In genomic region chr15:64044315-64045105, GRCh38 we compare ENCODE assay signal across 9 cellular contexts. TPM values are rescaled to one million over a fixed set of nuclear protein-coding genes. Genes with fewer than 3 reads are reported as not detected.
DNase-seq lines count a peak whose midpoint lies in the region; ATAC-seq and TF ChIP-seq lines count a peak whose summit lies in the region.
"Had no signal": no experiment of that assay in that cellular context is flagged by ENCODE, and none has a peak within 500 bp of the region (broad histone marks: within the 10 kb centered on the region; RNA-seq: fewer than 3 reads in every experiment).

No MANE protein-coding gene starts in this region.

- no peaks in the 10 kb centered on the region for H3K9me3 Mint-ChIP-seq in effector memory CD8-positive, alpha-beta T cell

- ATAC-seq in HG03354 (IDR thresholded peaks at IDR 0.05; ENCODE audit: poor library complexity, severe bottlenecking, unreplicated experiment) = peak; percentile 69
- no peak for ATAC-seq in effector memory CD8-positive, alpha-beta T cell (replicated peaks)

- peaks cover 5 to 13% of the 10 kb centered on the region in 2 donors for H3K4me1 Mint-ChIP-seq in effector memory CD8-positive, alpha-beta T cell (ENCODE audit: low read depth in 2 of 2)

- no peaks in the 10 kb centered on the region for H3K36me3 Mint-ChIP-seq in effector memory CD8-positive, alpha-beta T cell (ENCODE audit: insufficient read depth)

- no peak overlapping the region for H3K27ac ChIP-seq in suprapubic skin

- H3K27me3 Mint-ChIP-seq in effector memory CD8-positive, alpha-beta T cell = peaks cover 0 to 8% of the 10 kb centered on the region in 2 donors

- no peak for TF ChIP-seq EP300 in suprapubic skin (IDR thresholded peaks at IDR 0.05)

- H3K27me3 ChIP-seq in suprapubic skin = no peaks in the 10 kb centered on the region

- 74% methylated on average over 7 of the region's 7 CpGs for WGBS in suprapubic skin

- H3K36me3 ChIP-seq in suprapubic skin = no peaks in the 10 kb centered on the region

- H3K9me3 ChIP-seq in suprapubic skin = no peaks in the 10 kb centered on the region

- TF ChIP-seq POLR2A in suprapubic skin (IDR thresholded peaks at IDR 0.05) = no peak

- no peak for TF ChIP-seq CTCF in suprapubic skin (IDR thresholded peaks at IDR 0.05)

- H3K4me3 ChIP-seq in suprapubic skin = peak overlapping the region; percentile 59

- peak overlapping the region in 1 of 2 donors; percentile 76 for H3K27ac Mint-ChIP-seq in effector memory CD8-positive, alpha-beta T cell

- peak; percentile 51 for DNase-seq in activated effector memory CD4-positive, alpha-beta T cell treated with anti-CD3 and anti-CD28 coated beads, Interleukin-2, amount 50 U/mL, for 16 hours
- DNase-seq in activated effector memory CD4-positive, alpha-beta T cell treated with Interleukin-2 at 50 U/mL for 16 hours = no peak
- DNase-seq in effector memory CD8-positive, alpha-beta T cell = no peak
- DNase-seq in suprapubic skin (ENCODE audit: low spot score in 2 of 2) = no peak
- DNase-seq in epidermal melanocyte (ENCODE audit: insufficient read length, low spot score) = no peak
- DNase-seq in stimulated activated naive CD4-positive, alpha-beta T cell treated with Interleukin-2 at 50 U/mL for 16 hours (lab: John Stamatoyannopoulos, UW) = no peak
- no peak for DNase-seq in RKO (ENCODE audit: low spot score)
- DNase-seq: IMR-90 had no signal

- H3K4me3 Mint-ChIP-seq in effector memory CD8-positive, alpha-beta T cell = peak overlapping the region; percentile 57 to 65

- peaks cover 19% of the 10 kb centered on the region for H3K4me1 ChIP-seq in suprapubic skin

RNA-seq across cellular contexts. Expression of gene DAPK2, which starts 1.8 kb away (rescaled TPM):
- 10 to 100 TPM; 13.1 to 30.8 (median 26.4) TPM for total RNA-seq in suprapubic skin

RNA-seq across cellular contexts. Expression of gene CIAO2A, which starts 49.1 kb away (rescaled TPM):
- total RNA-seq in suprapubic skin = 10 to 100 TPM; 19.1 to 37.0 (median 21.8) TPM

RNA-seq across cellular contexts. Expression of gene SNX1, which starts 51.3 kb away (rescaled TPM):
- total RNA-seq in suprapubic skin = 10 to 100 TPM; 56.4 to 96.6 (median 68.6) TPM
